ENCODE assay signal across 17 cellular contexts in the genomic region with DNA sequence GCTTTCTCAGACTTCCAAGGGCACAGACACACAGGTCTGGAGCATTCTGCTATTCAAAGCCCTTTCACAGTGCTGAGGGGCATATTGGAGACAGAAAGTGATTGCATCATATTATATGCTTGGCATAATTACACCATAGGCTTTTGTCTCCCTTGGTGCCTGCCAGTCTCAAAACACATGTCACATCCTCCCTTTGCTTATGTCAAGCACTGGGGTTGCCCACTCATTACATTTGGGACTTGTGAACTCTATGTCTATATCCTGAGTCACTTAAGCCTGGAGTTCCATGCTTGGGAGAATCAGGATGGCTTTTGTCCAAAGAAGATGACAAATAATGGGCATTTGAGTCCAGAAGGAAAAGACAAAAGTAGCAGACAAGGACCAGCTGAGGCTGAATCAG. TPM values are rescaled to one million over a fixed set of nuclear protein-coding genes. Genes with fewer than 3 reads are reported as not detected.
DNase-seq lines count a peak whose midpoint lies in the region; ATAC-seq and TF ChIP-seq lines count a peak whose summit lies in the region.
"Had no signal": no experiment of that assay in that cellular context is flagged by ENCODE, and none has a peak within 500 bp of the region (broad histone marks: within the 10 kb centered on the region; RNA-seq: fewer than 3 reads in every experiment).

No MANE protein-coding gene starts in this region.

- H3K4me1 ChIP-seq in stomach smooth muscle (ENCODE audit: control insufficient read depth, insufficient read depth, low read length) (peaks cover 3% of the 10 kb centered on the region), heart left ventricle (no peaks in the 10 kb centered on the region)
- H3K4me1 ChIP-seq: pancreas had no signal

- intact Hi-C loops in heart left ventricle (cut with DNase I) = no loop called here

- H3K9ac ChIP-seq in stomach smooth muscle (ENCODE audit: low read length in 2 of 2) = no peak overlapping the region
- H3K9ac ChIP-seq: KMS-11 had no signal

- H3K9me3 ChIP-seq in stomach smooth muscle (ENCODE audit: control insufficient read depth in 2 of 2, low read length in 2 of 2) (no peaks in the 10 kb centered on the region), heart left ventricle (no peaks in the 10 kb centered on the region)
- H3K9me3 ChIP-seq: pancreas had no signal

- DNase-seq in NCI-H2029 (lab: John Stamatoyannopoulos, UW) (peak; percentile 35), NCI-H2029 treated with DMSO at 0.1 percent for 48 hours (lab: John Stamatoyannopoulos, UW) (no peak), M059J (ENCODE audit: low read depth) (peak; percentile 36), epithelial cell of esophagus (ENCODE audit: low read depth) (peak; percentile 4), heart left ventricle (no peak), GF-D8 (lab: John Stamatoyannopoulos, UW) (no peak)
- DNase-seq in activated CD4-positive, CD25-positive, alpha-beta regulatory T cell treated with anti-CD3 and anti-CD28 coated beads, Interleukin-2, amount 50 U/mL, for 72 hours = no peak
- DNase-seq: activated CD4-positive, alpha-beta T cell treated with anti-CD3 and anti-CD28 coated beads for 48 hours; COR-L47; NCI-H2081; pancreas; T-helper 17 cell had no signal

- peak overlapping the region; percentile 53 for H3K27ac ChIP-seq in stomach smooth muscle (ENCODE audit: low read length)
- no peak overlapping the region for H3K27ac ChIP-seq in heart left ventricle
- H3K27ac ChIP-seq: KMS-11, pancreas had no signal

- H3K36me3 ChIP-seq in stomach smooth muscle (ENCODE audit: control insufficient read depth in 2 of 2, insufficient read depth in 2 of 2, low read length in 2 of 2) (no peaks in the 10 kb centered on the region), heart left ventricle (no peaks in the 10 kb centered on the region)
- H3K36me3 ChIP-seq: pancreas had no signal

- no peak for ATAC-seq in heart left ventricle
- ATAC-seq: Right ventricle myocardium inferior; stimulated activated effector memory CD8-positive, alpha-beta T cell treated with anti-CD3 and anti-CD28 coated beads, Interleukin-12 subunit alpha, Interleukin-12 subunit beta, amount 100 ng/mL, for 72 hours; T-helper 17 cell had no signal

- no peak for TF ChIP-seq POLR2A in heart left ventricle (IDR thresholded peaks at IDR 0.05)

- TF ChIP-seq CTCF in epithelial cell of esophagus (IDR thresholded peaks at IDR 0.05; ENCODE audit: insufficient read depth, low read depth, low read length, missing control alignments) (no peak), heart left ventricle (IDR thresholded peaks at IDR 0.05) (no peak)

- H3K27me3 ChIP-seq in stomach smooth muscle (ENCODE audit: control insufficient read depth in 1 of 2, insufficient read depth in 2 of 2, low read length in 2 of 2) (no peaks in the 10 kb centered on the region), heart left ventricle (no peaks in the 10 kb centered on the region)
- H3K27me3 ChIP-seq: pancreas had no signal

- H3K4me3 ChIP-seq in epithelial cell of esophagus (ENCODE audit: low read length) (no peak overlapping the region), stomach smooth muscle (ENCODE audit: low read length in 2 of 2) (no peak overlapping the region), heart left ventricle (no peak overlapping the region)
- H3K4me3 ChIP-seq: pancreas, smooth muscle cell had no signal

RNA-seq across cellular contexts. Expression of a gene that starts 12.3 kb away (rescaled TPM):
- total RNA-seq in M059J (2014; rRNA removed; shearing (Covaris generic)) = 1.7 and 1.9 TPM in 2 replicates
- total RNA-seq in heart left ventricle = 100 to 1,000 TPM in 4 of 9 donors, 10 to 100 TPM in 5; 48.9 to 163 (median 83.1) TPM
- 10 to 100 TPM; 30.2 to 49.2 TPM for polyA plus RNA-seq in heart left ventricle
- total RNA-seq: T-helper 17 cell had no signal

Comparison
In these comparisons a context has a peak if more than half of its experiments do, and no peak if none do; other contexts are left out.
1. DNase-seq: peak in NCI-H2029 (single experiment), M059J (single experiment) and epithelial cell of esophagus (single experiment); none in NCI-H2029 treated with DMSO at 0.1 percent for 48 hours (single experiment), activated CD4-positive, CD25-positive, alpha-beta regulatory T cell treated with anti-CD3 and anti-CD28 coated beads, Interleukin-2, amount 50 U/mL, for 72 hours (single experiment), heart left ventricle (0 of 5) and GF-D8 (single experiment).
2. RNA of a gene that starts 12.3 kb away (total RNA-seq): 48.9 to 163 TPM in heart left ventricle; 1.7 to 1.9 TPM in M059J; every median in the first group is over 10 times any median in the second.